ENCODE assay signal across 9 cellular contexts in the genomic region with DNA sequence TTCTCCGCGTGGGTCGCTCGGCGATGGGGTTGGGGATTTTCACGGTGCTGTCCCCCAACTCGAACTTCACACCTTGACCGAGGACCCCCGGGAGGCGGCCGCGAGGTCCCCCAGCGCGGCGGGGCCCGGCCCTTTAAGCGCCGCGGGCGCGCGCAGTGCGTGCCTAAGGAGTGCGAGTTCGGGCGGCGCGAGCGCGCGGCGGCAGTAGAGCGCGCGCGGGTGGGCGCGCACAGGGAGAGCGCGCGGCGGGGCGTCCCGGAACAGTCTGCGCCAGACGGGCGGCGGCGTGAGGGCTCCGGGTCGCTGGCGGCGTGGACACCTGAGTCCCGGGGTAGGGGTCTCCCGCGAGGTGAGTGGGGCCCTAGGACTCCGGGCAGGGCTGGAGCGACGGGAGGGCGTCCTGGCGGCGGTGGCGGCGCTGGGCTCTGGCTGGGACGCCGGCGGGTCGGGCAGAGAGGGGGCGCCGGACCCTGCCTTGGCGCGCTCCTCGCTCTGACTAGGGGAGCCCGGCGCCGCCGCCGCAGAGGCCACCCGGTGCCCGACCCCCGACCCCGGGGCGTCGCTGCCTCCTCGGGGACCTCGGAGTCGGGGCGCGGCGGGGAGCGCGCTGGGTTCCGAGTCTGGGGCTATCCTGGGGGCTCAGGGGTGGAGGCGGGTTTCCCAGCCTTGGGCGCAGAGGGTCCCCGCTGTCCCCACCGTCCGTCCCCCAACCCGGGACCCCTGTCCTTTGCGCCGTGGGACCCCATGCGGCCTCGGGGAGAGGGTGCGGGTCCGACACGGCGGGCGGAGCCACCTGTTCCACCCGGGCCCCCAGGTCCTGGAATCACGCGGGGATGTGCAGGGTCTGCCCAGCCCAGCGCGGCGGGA. TPM values are rescaled to one million over a fixed set of nuclear protein-coding genes. Genes with fewer than 3 reads are reported as not detected.
DNase-seq lines count a peak whose midpoint lies in the region; ATAC-seq, FAIRE-seq and TF ChIP-seq lines count a peak whose summit lies in the region.
"Had no signal": no experiment of that assay in that cellular context is flagged by ENCODE, and none has a peak within 500 bp of the region (broad histone marks: within the 10 kb centered on the region; RNA-seq: fewer than 3 reads in every experiment).

A gene with protein sequence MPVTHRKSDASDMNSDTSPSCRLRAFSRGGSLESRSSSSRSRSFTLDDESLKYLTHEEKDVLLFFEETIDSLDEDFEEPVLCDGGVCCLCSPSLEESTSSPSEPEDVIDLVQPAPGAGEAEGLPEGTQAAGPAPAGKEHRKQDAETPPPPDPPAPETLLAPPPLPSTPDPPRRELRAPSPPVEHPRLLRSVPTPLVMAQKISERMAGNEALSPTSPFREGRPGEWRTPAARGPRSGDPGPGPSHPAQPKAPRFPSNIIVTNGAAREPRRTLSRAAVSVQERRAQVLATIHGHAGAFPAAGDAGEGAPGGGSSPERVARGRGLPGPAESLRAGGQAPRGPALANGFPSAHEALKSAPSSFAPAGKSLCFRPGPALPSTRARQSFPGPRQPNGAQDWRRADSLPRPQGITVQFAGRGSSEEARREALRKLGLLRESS (plus strand): TSS at position 235 of the 867 bp plus-strand sequence. CDS start 28,722 bp downstream, outside the sequence.

- no TSS peak for BruUV-seq in K562 (replicated peaks; lab: Mats Ljungman, UMichigan)

- H3K4me1 ChIP-seq in SJCRH30 = peaks cover 1% of the 10 kb centered on the region
- peaks cover 14 to 18% of the 10 kb centered on the region in 2 experiments; a peak in 4 of 5 replicates for H3K4me1 ChIP-seq in K562 (replicated peaks in 1 of 2; ENCODE audit: control insufficient read depth in 2 of 2, insufficient read depth in 2 of 2, low read length in 2 of 2)
- H3K4me1 ChIP-seq in iPS-18a (ENCODE audit: control insufficient read depth, low read depth, low read length) = no peaks in the 10 kb centered on the region
- H3K4me1 ChIP-seq in spleen = peaks cover 0 to 59% (median 28%) of the 10 kb centered on the region in 6 donors

- under 1% methylated on average over 70 of the region's 114 CpGs for WGBS in K562 (ENCODE audit: insufficient coverage, low coverage, missing lambda C conversion rate)
- WGBS in spleen, 5 donors = 0 to 2% (median 1%) methylated on average over 54 to 114 of the region's 114 CpGs

- CTCF ChIA-PET in K562 (lab: Yijun Ruan, JAX; ENCODE audit: low intra/inter-chr PET ratio) = no interaction called here

- no peak for TF ChIP-seq EP300 in K562 (IDR thresholded peaks at IDR 0.05; ENCODE audit: low read length)

- H3K4me2 ChIP-seq in K562 (ENCODE audit: insufficient read depth, low read length) = peak within 1 kb of the TSS; percentile 74

- H3K4me3 ChIP-seq in HFF-Myc (replicated peaks; ENCODE audit: low read depth, low read length) (peak within 1 kb of the TSS; percentile 53), SJCRH30 (peak within 1 kb of the TSS; percentile 94), K562 (peak within 1 kb of the TSS; percentile 68), iPS-18a (ENCODE audit: low read length) (peak within 1 kb of the TSS; percentile 72), spleen (peak within 1 kb of the TSS; percentile 59 to 81 (median 69))

- peak within 1 kb of the TSS; percentile 83 for H2AFZ ChIP-seq in K562 (ENCODE audit: low read depth, low read length)

- H3K9ac ChIP-seq in K562 (ENCODE audit: insufficient read depth in 1 of 2, low read depth in 2 of 2, low read length in 2 of 2) (peak within 1 kb of the TSS; percentile 73 to 95), iPS-18a (ENCODE audit: low read length) (peak within 1 kb of the TSS; percentile 58)

- H3K36me3 ChIP-seq in SJCRH30 (no peaks in the 10 kb centered on the region; the same call in 1 of the 2 replicates), K562 (ENCODE audit: control insufficient read depth, insufficient read depth, low read length) (no peaks in the 10 kb centered on the region), iPS-18a (ENCODE audit: control insufficient read depth, low read depth, low read length) (no peaks in the 10 kb centered on the region), spleen (no peaks in the 10 kb centered on the region)

- peak; percentile 87 for ATAC-seq in K562
- ATAC-seq in HG02970 (IDR thresholded peaks at IDR 0.05; ENCODE audit: low FRiP score, unreplicated experiment) = no peak

- in situ Hi-C loops in K562 (cut with MboI) = no loop called here

- H4K20me1 ChIP-seq in K562 (replicated peaks; ENCODE audit: control insufficient read depth, insufficient read depth, low read length) = peaks cover 8% of the 10 kb centered on the region

- H3K27ac ChIP-seq in SJCRH30 = peak within 1 kb of the TSS; percentile 38; the same call in 1 of the 2 replicates
- H3K27ac ChIP-seq in K562 (ENCODE audit: extremely low read depth, low read depth, low read length) = peak within 1 kb of the TSS; percentile 54; the same call in 2 of the 3 replicates
- no peak within 1 kb of the TSS for H3K27ac ChIP-seq in iPS-18a (ENCODE audit: low read length)
- peak within 1 kb of the TSS; percentile 60 to 89 (median 82) for H3K27ac ChIP-seq in spleen

- FAIRE-seq in K562 (lab: Jason Lieb, UNC) = no peak

- peak; percentile 9 for DNase-seq in CMK (ENCODE audit: low read depth)
- DNase-seq in HFF-Myc (ENCODE audit: extremely low read depth, low read depth) = no peak
- DNase-seq in SJCRH30 = peak; percentile 50 to 69
- DNase-seq in K562 (ENCODE audit: extremely low read depth in 1 of 4, low spot score in 3 of 4) = peak; percentile 81 to 85 (median 82)
- DNase-seq in spleen = peak; percentile 79
- no peak for DNase-seq in NCI-H1930 (lab: John Stamatoyannopoulos, UW)

- intact Hi-C loops in K562 (cut with micrococcal nuclease) (no loop called here), spleen (cut with DNase I; ENCODE audit: low total_unique reads) (no loop called here)

- no peak for TF ChIP-seq RAD21 in K562 (CRISPR knock-in tag; conservative IDR thresholded peaks at IDR 0.05 in 1 of 2, IDR thresholded peaks at IDR 0.05 in 1 of 2)

- H3K9me3 ChIP-seq in SJCRH30 (replicated peaks) (no peaks in the 10 kb centered on the region), K562 (replicated peaks; ENCODE audit: control insufficient read depth, insufficient read depth, low read depth, low read length) (no peaks in the 10 kb centered on the region), iPS-18a (ENCODE audit: control insufficient read depth, low read depth, low read length) (no peaks in the 10 kb centered on the region), spleen (no peaks in the 10 kb centered on the region)

- peak; percentile 76 for TF ChIP-seq POLR2A in K562 (conservative IDR thresholded peaks at IDR 0.05)
- peak in 1 of 3 donors; percentile 52 for TF ChIP-seq POLR2A in spleen (IDR thresholded peaks at IDR 0.05)

- H3K27me3 ChIP-seq in SJCRH30 = no peaks in the 10 kb centered on the region
- no peaks in the 10 kb centered on the region for H3K27me3 ChIP-seq in K562 (ENCODE audit: control insufficient read depth in 2 of 2, insufficient read depth in 2 of 2, low read length in 2 of 2)
- H3K27me3 ChIP-seq in iPS-18a (ENCODE audit: control insufficient read depth, insufficient read depth, low read length) = peaks cover 17% of the 10 kb centered on the region
- peaks cover 0 to 36% (median 12%) of the 10 kb centered on the region in 7 donors for H3K27me3 ChIP-seq in spleen (replicated peaks in 1 of 7)

- no peaks in the 10 kb centered on the region for H3K9me1 ChIP-seq in K562 (ENCODE audit: control insufficient read depth, insufficient read depth, low read length)

- POLR2A ChIA-PET in K562 (lab: Yijun Ruan, JAX) = interaction anchor here (0.7 kb wide), 1 partner anchor 1233 kb away, joined by 3 read pairs; no protein-coding TSS in a partner anchor

- TF ChIP-seq CTCF in HFF-Myc (IDR thresholded peaks at IDR 0.05; ENCODE audit: low read depth, low read length, missing control alignments) (no peak), K562 (IDR thresholded peaks at IDR 0.05 in 2 of 3, conservative IDR thresholded peaks at IDR 0.05 in 1 of 3; ENCODE audit: insufficient read depth in 2 of 3, low read depth in 1 of 3, low read length in 3 of 3) (0 out of 6 replicates have a peak, but pooled peaks of 1 of the 3 experiments have one; percentile 13), spleen (IDR thresholded peaks at IDR 0.05 in 8 of 11, conservative IDR thresholded peaks at IDR 0.05 in 3 of 11) (peak in 1 of 11 experiments; percentile 8)

- peaks cover 30% of the 10 kb centered on the region; the same call in 2 of the 3 replicates for H3K79me2 ChIP-seq in K562 (ENCODE audit: control insufficient read depth, insufficient read depth, low read length)

TF ChIP-seq in K562, 482 proteins besides CTCF, POLR2A, EP300 and RAD21 (continues in another document):
- 0 out of 2 replicates have a peak, but pooled peaks have one; percentile 69 for TF ChIP-seq ERF (CRISPR knock-in tag; IDR thresholded peaks at IDR 0.05)
- TF ChIP-seq ZNF232 (CRISPR knock-in tag; IDR thresholded peaks at IDR 0.05) = no peak

RNA-seq across cellular contexts. Expression of the gene that starts here (rescaled TPM):
- 10.7 and 14.6 TPM in 2 replicates for total RNA-seq in SJCRH30 (2014; rRNA removed; shearing (Covaris generic))
- total RNA-seq in K562 (2011; cell fraction: chromatin; rRNA removed; ENCODE audit: low replicate concordance) = 2.9 and 5.1 TPM in 2 replicates
- total RNA-seq in K562 (2011; cell fraction: nucleolus; rRNA removed) = 4.3 and 5.7 TPM in 2 replicates
- total RNA-seq in K562 (2011; cell fraction: nucleoplasm; rRNA removed) = 3.2 and 4.5 TPM in 2 replicates
- total RNA-seq in K562 (2014; rRNA removed) (14.8 and 18.2 TPM in 2 replicates), K562 (2014; rRNA removed; fragmentation: Illumina TruSeq; extraction: Trizol) (2.2 and 2.3 TPM in 2 replicates), K562 (2015; rRNA removed; fragmentation: Illumina TruSeq; extraction: Trizol) (1.4 and 1.7 TPM in 2 replicates), K562 (2021) (14.3 and 14.5 TPM in 2 replicates), spleen (10 to 100 TPM in 4 of 7 donors, 1 to 10 TPM in 3; 5.2 to 15.4 (median 10.8) TPM)
- polyA plus RNA-seq in K562 (2011; rRNA removed) (3.7 and 6.7 TPM in 2 replicates), K562 (2014; fragmentation: Illumina TruSeq; extraction: Trizol) (2.9 and 4.9 TPM in 2 replicates), K562 (2014; fragmentation: Nextera tagmentation; extraction: Ambion mirVana) (1 to 10 TPM in 1 of 2 experiments, under 1 TPM in 1; 0.62 to 1.3 TPM), K562 (2014; rRNA removed) (5.1 and 8.1 TPM in 2 replicates), spleen (1 to 10 TPM; 1.6 to 3.5 (median 1.6) TPM)
- 2.2 and 8.3 TPM in 2 replicates for polyA plus RNA-seq in K562 (2011; cell fraction: cytosol; rRNA removed)
- polyA plus RNA-seq in K562 (2011; cell fraction: nucleus; rRNA removed) = 4.4 and 6.0 TPM in 2 replicates
- polyA plus RNA-seq in K562 (2012) = 3.5 and 5.6 TPM in 2 replicates
- 3.2 TPM in 2 replicates for polyA minus RNA-seq in K562 (2011; rRNA and poly(A)+ RNA removed)
- polyA minus RNA-seq in K562 (2011; cell fraction: cytosol; rRNA and poly(A)+ RNA removed) = 2.2 and 4.3 TPM in 2 replicates
- 3.2 and 4.1 TPM in 2 replicates for polyA minus RNA-seq in K562 (2011; cell fraction: nucleus; rRNA and poly(A)+ RNA removed)
- total RNA-seq: T-helper 1 cell treated with Interleukin-12 subunit alpha and Interleukin-12 subunit beta and Interleukin-4 antibody, amounts not matched to agents 30 ng/mL and 1 ng/mL, for 36 hours had no signal

Comparison
In these comparisons a context has a peak if more than half of its experiments do, and no peak if none do; other contexts are left out.
1. DNase-seq: peak in CMK (single experiment), SJCRH30 (2 of 2), K562 (4 of 4) and spleen (single experiment); none in HFF-Myc (single experiment) and NCI-H1930 (0 of 2).
2. Peak in every context shown above with its lines, with median percentiles within 50 percentile points of each other: H3K4me3 ChIP-seq.